8 cellular contexts compared by ENCODE assay signal in the genomic region with DNA sequence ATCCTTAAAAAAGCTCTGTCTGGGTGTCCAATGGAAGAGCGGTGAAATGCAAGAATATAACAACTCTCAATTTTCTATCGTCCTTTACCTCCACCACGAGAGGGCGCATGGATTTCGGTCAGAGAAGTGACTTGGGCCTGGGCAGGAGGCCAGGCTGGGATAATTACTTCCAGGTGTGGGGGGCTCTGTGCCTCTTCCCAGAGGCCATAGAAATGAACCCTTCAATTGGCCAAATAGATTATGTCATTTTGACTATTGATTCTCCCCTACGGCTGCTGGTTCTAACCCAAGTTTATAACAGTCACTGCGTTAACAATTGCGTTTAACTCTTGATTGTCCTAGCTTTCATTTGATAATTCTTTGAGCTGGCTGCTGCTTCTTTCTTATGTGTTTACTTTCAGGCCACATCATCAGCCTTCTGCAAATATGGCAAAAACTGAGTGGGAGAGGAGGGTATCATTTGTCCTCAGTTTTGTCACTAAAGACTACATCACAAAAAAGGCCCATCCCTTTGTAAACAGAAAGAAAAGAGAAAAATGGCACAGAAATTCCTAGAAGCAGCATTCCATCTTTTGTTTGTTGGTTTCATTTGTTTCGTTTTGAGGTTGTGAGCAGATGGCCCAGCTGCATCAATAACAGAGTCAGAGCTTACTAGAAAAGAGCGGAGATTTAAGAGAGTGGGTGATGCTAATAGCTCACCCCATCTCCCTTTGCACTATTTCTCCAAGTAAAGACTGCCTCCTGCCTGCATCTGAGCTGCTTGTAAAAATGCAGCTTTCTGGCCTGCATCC. TPM values are rescaled to one million over a fixed set of nuclear protein-coding genes. Genes with fewer than 3 reads are reported as not detected.
DNase-seq lines count a peak whose midpoint lies in the region; ATAC-seq and TF ChIP-seq lines count a peak whose summit lies in the region.

No MANE protein-coding gene starts in this region.

- no peaks in the 10 kb centered on the region for H3K36me3 ChIP-seq in OCI-LY7 (ENCODE audit: insufficient read depth, low read length)

- TF ChIP-seq RAD21 in Ishikawa (IDR thresholded peaks at IDR 0.05; ENCODE audit: low read depth): peak; percentile 83

- peak; percentile 91 for DNase-seq in EL
- DNase-seq in OCI-LY7 (ENCODE audit: low spot score): peak; percentile 77
- peak; percentile 56 for DNase-seq in activated T-cell treated with anti-CD3 and anti-CD28 coated beads for 24 hours (ENCODE audit: low read depth)
- peak; percentile 48 for DNase-seq in natural killer cell
- peak; percentile 15 to 48 for DNase-seq in stimulated activated CD8-positive, alpha-beta memory T cell treated with anti-CD3 and anti-CD28 coated beads, Interleukin-7, amount 100 ng/mL, for 48 hours (ENCODE audit: extremely low read depth in 1 of 2, low read depth in 1 of 2)

- H3K4me1 ChIP-seq in OCI-LY7 (ENCODE audit: insufficient read depth, low read length, poor library complexity, severe bottlenecking): no peaks in the 10 kb centered on the region

- H3K9me3 ChIP-seq in OCI-LY7 (ENCODE audit: low read length): no peaks in the 10 kb centered on the region

- H2AFZ ChIP-seq in OCI-LY7 (ENCODE audit: low read length): no peak overlapping the region

- H3K27ac Mint-ChIP-seq in natural killer cell: no peak overlapping the region

- POLR2A ChIA-PET in OCI-LY7 (lab: Charles Lee): interaction anchor here (0.6 to 1.7 kb wide), 9 partner anchors 41 to 695 kb away, joined by 3 to 8 read pairs (median 4); a partner anchor contains a TSS

- H3K27me3 Mint-ChIP-seq in natural killer cell (ENCODE audit: low read depth in 2 of 2): no peaks in the 10 kb centered on the region

- H3K4me2 ChIP-seq in OCI-LY7 (ENCODE audit: low read length): no peak overlapping the region

- intact Hi-C loops in OCI-LY7 (cut with micrococcal nuclease; ENCODE audit: unreplicated experiment): loop anchor here (1.0 kb wide), 2 partner anchors 100 to 123 kb away; no protein-coding TSS in a partner anchor
- intact Hi-C loops in natural killer cell (cut with micrococcal nuclease): loop anchor here (1.0 kb wide), 2 partner anchors 100 to 123 kb away; no protein-coding TSS in a partner anchor

- no peaks in the 10 kb centered on the region for H3K9me2 ChIP-seq in OCI-LY7 (ENCODE audit: insufficient read depth, low read length)

- BruUV-seq in OCI-LY7 (replicated peaks; lab: Mats Ljungman, UMichigan): no TSS peak

- H3K9me3 Mint-ChIP-seq in natural killer cell: no peaks in the 10 kb centered on the region

- no peaks in the 10 kb centered on the region for H3K79me2 ChIP-seq in OCI-LY7 (ENCODE audit: insufficient read depth, low read depth, low read length)

- H3K27ac ChIP-seq in OCI-LY7 (ENCODE audit: low read depth, low read length, poor library complexity, severe bottlenecking): no peak overlapping the region

- no peaks in the 10 kb centered on the region for H4K20me1 ChIP-seq in OCI-LY7 (ENCODE audit: insufficient read depth, low read length)

- CTCF ChIA-PET in OCI-LY7 (lab: Charles Lee; ENCODE audit: unreplicated experiment): interaction anchor here (0.5 to 2.3 kb wide), 6 partner anchors 9 to 161 kb away, joined by 3 to 24 read pairs (median 3); no protein-coding TSS in a partner anchor

- TF ChIP-seq EP300 in Ishikawa (IDR thresholded peaks at IDR 0.05; ENCODE audit: borderline replicate concordance): no peak

- no peak overlapping the region for H3K4me3 ChIP-seq in OCI-LY7 (ENCODE audit: low read depth, low read length, poor library complexity, severe bottlenecking)

- no peaks in the 10 kb centered on the region for H3K36me3 Mint-ChIP-seq in natural killer cell

- no peak overlapping the region for H3K4me3 Mint-ChIP-seq in natural killer cell

- peak; percentile 90 for TF ChIP-seq CTCF in OCI-LY7 (conservative IDR thresholded peaks at IDR 0.05; ENCODE audit: low read length)
- TF ChIP-seq CTCF in natural killer cell (IDR thresholded peaks at IDR 0.05): peak; percentile 73

- no peaks in the 10 kb centered on the region for H3K4me1 Mint-ChIP-seq in natural killer cell

- ATAC-seq in esophagus mucosa: peak; percentile 60
- peak in 2 of 3 donors; percentile 54 to 62 for ATAC-seq in natural killer cell
- no peak for ATAC-seq in GM18873 (IDR thresholded peaks at IDR 0.05; ENCODE audit: low FRiP score, unreplicated experiment)

TF ChIP-seq in Ishikawa, 13 proteins besides CTCF, POLR2A, EP300 and RAD21:
- TF ChIP-seq EGR1 (IDR thresholded peaks at IDR 0.05): no peak
- no peak for TF ChIP-seq FOXM1 (IDR thresholded peaks at IDR 0.05; ENCODE audit: borderline replicate concordance, low read depth)
- peak; percentile 72 for TF ChIP-seq NFIC (IDR thresholded peaks at IDR 0.05)
- no peak for TF ChIP-seq CREB1 (IDR thresholded peaks at IDR 0.05; ENCODE audit: low read depth)
- TF ChIP-seq YY1 (IDR thresholded peaks at IDR 0.05; ENCODE audit: low read depth): no peak
- TF ChIP-seq, protein P1, sequence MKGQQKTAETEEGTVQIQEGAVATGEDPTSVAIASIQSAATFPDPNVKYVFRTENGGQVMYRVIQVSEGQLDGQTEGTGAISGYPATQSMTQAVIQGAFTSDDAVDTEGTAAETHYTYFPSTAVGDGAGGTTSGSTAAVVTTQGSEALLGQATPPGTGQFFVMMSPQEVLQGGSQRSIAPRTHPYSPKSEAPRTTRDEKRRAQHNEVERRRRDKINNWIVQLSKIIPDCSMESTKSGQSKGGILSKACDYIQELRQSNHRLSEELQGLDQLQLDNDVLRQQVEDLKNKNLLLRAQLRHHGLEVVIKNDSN (IDR thresholded peaks at IDR 0.05): no peak
- TF ChIP-seq TEAD4 (IDR thresholded peaks at IDR 0.05): no peak
- TF ChIP-seq TCF12 (IDR thresholded peaks at IDR 0.05; ENCODE audit: low read depth): peak; percentile 76
- TF ChIP-seq ZBTB7A (IDR thresholded peaks at IDR 0.05; ENCODE audit: low read depth): no peak

RNA-seq across cellular contexts. Expression of a gene that starts 45.4 kb away (rescaled TPM):
- 52.7 and 54.8 TPM in 2 replicates for total RNA-seq in OCI-LY7 (2014; rRNA removed; shearing (Covaris generic))
- 63.4 and 66.7 TPM in 2 replicates for total RNA-seq in OCI-LY7 (2022)
- 32.9 TPM for total RNA-seq in esophagus mucosa
- 10 to 100 TPM; 62.7 to 70.8 (median 62.7) TPM for total RNA-seq in natural killer cell

Comparison
In these comparisons a context has a peak if more than half of its experiments do, and no peak if none do; other contexts are left out.
1. DNase-seq: peak in every context shown above with its lines; median percentile 91 in EL; 77 in OCI-LY7; 56 in activated T-cell treated with anti-CD3 and anti-CD28 coated beads for 24 hours; 48 in natural killer cell; 32 in stimulated activated CD8-positive, alpha-beta memory T cell treated with anti-CD3 and anti-CD28 coated beads, Interleukin-7, amount 100 ng/mL, for 48 hours.